Comparison of ENCODE assay signal across 1 cellular context in the genomic region with DNA sequence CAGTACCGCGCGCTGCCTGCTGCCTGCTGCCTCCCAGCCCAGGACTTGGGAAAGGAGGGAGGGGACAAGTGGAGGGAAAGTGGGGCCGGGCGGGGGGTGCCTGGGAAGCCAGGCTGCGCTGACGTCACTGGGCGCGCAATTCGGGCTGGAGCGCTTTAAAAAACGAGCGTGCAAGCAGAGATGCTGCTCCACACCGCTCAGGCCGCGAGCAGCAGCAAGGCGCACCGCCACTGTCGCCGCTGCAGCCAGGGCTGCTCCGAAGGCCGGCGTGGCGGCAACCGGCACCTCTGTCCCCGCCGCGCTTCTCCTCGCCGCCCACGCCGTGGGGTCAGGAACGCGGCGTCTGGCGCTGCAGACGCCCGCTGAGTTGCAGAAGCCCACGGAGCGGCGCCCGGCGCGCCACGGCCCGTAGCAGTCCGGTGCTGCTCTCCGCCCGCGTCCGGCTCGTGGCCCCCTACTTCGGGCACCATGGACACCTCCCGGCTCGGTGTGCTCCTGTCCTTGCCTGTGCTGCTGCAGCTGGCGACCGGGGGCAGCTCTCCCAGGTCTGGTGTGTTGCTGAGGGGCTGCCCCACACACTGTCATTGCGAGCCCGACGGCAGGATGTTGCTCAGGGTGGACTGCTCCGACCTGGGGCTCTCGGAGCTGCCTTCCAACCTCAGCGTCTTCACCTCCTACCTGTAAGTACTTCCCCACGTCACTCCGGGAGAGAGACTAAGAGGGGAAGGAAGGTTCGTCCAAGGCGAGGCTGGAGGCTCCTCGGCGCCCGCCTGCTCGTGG.
A peak's percentile ranks its signal among the peaks of the same experiment; 100 is the strongest.
TF ChIP-seq lines count a peak whose summit lies in the region.

A gene with protein sequence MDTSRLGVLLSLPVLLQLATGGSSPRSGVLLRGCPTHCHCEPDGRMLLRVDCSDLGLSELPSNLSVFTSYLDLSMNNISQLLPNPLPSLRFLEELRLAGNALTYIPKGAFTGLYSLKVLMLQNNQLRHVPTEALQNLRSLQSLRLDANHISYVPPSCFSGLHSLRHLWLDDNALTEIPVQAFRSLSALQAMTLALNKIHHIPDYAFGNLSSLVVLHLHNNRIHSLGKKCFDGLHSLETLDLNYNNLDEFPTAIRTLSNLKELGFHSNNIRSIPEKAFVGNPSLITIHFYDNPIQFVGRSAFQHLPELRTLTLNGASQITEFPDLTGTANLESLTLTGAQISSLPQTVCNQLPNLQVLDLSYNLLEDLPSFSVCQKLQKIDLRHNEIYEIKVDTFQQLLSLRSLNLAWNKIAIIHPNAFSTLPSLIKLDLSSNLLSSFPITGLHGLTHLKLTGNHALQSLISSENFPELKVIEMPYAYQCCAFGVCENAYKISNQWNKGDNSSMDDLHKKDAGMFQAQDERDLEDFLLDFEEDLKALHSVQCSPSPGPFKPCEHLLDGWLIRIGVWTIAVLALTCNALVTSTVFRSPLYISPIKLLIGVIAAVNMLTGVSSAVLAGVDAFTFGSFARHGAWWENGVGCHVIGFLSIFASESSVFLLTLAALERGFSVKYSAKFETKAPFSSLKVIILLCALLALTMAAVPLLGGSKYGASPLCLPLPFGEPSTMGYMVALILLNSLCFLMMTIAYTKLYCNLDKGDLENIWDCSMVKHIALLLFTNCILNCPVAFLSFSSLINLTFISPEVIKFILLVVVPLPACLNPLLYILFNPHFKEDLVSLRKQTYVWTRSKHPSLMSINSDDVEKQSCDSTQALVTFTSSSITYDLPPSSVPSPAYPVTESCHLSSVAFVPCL (plus strand): TSS at position 186 of the 780 bp plus-strand sequence. CDS start 283 bp downstream, at position 469.

TF ChIP-seq in HepG2, 621 proteins besides CTCF, POLR2A, EP300 and RAD21 (continued from another document and continues in another):
- TF ChIP-seq, protein P1, sequence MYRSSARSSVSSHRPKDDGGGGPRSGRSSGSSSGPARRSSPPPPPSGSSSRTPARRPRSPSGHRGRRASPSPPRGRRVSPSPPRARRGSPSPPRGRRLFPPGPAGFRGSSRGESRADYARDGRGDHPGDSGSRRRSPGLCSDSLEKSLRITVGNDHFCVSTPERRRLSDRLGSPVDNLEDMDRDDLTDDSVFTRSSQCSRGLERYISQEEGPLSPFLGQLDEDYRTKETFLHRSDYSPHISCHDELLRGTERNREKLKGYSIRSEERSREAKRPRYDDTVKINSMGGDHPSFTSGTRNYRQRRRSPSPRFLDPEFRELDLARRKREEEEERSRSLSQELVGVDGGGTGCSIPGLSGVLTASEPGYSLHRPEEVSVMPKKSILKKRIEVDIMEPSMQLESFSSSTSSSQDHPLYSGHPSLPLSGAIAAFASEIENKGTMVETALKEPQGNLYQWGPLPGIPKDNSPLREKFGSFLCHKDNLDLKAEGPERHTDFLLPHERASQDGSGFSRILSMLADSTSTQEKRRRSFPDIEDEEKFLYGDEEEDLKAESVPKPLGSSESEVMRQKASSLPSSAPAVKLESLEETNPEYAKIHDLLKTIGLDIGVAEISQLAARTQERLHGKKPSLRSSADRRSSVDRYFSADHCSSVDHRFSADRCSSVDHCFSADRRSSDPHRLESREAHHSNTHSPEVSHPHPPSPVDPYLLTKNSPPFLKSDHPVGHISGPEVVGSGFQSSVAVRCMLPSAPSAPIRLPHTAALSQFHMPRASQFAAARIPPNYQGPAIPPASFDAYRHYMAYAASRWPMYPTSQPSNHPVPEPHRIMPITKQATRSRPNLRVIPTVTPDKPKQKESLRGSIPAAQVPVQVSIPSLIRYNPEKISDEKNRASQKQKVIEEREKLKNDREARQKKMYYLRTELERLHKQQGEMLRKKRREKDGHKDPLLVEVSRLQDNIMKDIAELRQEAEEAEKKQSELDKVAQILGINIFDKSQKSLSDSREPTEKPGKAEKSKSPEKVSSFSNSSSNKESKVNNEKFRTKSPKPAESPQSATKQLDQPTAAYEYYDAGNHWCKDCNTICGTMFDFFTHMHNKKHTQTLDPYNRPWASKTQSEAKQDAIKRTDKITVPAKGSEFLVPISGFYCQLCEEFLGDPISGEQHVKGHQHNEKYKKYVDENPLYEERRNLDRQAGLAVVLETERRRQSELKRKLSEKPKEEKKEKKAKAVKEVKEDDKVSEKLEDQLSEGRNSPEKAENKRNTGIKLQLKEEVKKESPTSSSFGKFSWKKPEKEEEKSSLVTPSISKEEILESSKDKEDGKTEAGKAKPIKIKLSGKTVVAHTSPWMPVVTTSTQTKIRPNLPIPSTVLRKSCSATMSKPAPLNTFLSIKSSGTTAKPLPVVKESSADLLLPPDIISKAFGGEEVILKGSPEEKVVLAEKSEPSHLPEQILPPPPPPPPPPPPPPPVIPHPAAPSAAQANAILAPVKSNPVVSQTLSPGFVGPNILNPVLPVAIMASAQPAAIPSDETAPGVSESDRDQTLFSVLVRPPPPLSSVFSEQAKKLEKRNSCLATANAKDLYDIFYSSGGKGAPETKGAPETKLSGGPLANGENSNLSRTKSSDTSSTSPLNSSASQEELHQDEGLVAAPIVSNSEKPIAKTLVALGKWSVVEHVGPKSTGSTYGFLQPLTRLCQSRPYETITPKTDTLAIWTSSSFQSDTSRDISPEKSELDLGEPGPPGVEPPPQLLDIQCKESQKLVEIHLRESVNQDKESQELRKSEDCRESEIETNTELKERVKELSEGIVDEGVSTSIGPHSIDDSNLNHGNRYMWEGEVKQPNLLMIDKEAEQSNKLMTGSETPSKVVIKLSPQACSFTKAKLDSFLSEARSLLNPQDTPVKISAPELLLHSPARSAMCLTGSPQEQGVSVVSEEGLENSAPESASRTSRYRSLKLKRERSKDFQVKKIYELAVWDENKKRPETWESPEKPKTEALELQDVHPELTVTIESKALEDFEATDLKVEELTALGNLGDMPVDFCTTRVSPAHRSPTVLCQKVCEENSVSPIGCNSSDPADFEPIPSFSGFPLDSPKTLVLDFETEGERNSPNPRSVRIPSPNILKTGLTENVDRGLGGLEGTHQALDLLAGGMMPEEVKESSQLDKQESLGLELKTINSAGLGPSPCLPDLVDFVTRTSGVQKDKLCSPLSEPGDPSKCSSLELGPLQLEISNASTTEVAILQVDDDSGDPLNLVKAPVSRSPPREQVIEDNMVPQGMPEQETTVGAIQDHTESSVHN (CRISPR knock-in tag; IDR thresholded peaks at IDR 0.05): no peak
- TF ChIP-seq ZNF446 (CRISPR knock-in tag; IDR thresholded peaks at IDR 0.05) (0 out of 2 replicates have a peak, but pooled peaks have one; percentile 28), EEA1 (CRISPR knock-in tag; IDR thresholded peaks at IDR 0.05; ENCODE audit: borderline replicate concordance) (0 out of 2 replicates have a peak, but pooled peaks have one; percentile 47), ASH2L (IDR thresholded peaks at IDR 0.05; ENCODE audit: insufficient read length, low read depth, low read length) (no peak), SP1 (IDR thresholded peaks at IDR 0.05) (no peak), SP1 (CRISPR knock-in tag; IDR thresholded peaks at IDR 0.05) (peak; percentile 36; the same call in 1 of the 2 replicates), ZFP1 (CRISPR knock-in tag; IDR thresholded peaks at IDR 0.05) (no peak), TRIM24 (CRISPR knock-in tag; IDR thresholded peaks at IDR 0.05) (no peak), ZNF331 (CRISPR knock-in tag; IDR thresholded peaks at IDR 0.05) (peak; percentile 26; the same call in 1 of the 2 replicates), ZFYVE20 (CRISPR knock-in tag; IDR thresholded peaks at IDR 0.05; ENCODE audit: borderline replicate concordance, low read depth) (no peak), REXO4 (CRISPR knock-in tag; IDR thresholded peaks at IDR 0.05; ENCODE audit: borderline replicate concordance) (no peak), ZNF138 (CRISPR knock-in tag; IDR thresholded peaks at IDR 0.05; ENCODE audit: low read depth) (peak; percentile 72; the same call in 1 of the 2 replicates), MAF1 (CRISPR knock-in tag; IDR thresholded peaks at IDR 0.05; ENCODE audit: borderline replicate concordance) (0 out of 2 replicates have a peak, but pooled peaks have one; percentile 51), ZNF781 (CRISPR knock-in tag; IDR thresholded peaks at IDR 0.05; ENCODE audit: borderline replicate concordance, not compliant biosample characterization) (peak; percentile 21), ZNF530 (CRISPR knock-in tag; IDR thresholded peaks at IDR 0.05; ENCODE audit: low read depth) (no peak), ZZZ3 (CRISPR knock-in tag; IDR thresholded peaks at IDR 0.05; ENCODE audit: borderline replicate concordance) (no peak), ZNF44 (CRISPR knock-in tag; IDR thresholded peaks at IDR 0.05) (no peak), MAFF (IDR thresholded peaks at IDR 0.05; ENCODE audit: low read depth, low read length) (no peak), PHF5A (CRISPR knock-in tag; IDR thresholded peaks at IDR 0.05; ENCODE audit: low read depth, unreplicated experiment) (peak; percentile 9), ZNF776 (CRISPR knock-in tag; IDR thresholded peaks at IDR 0.05) (peak; percentile 15), YY1 (IDR thresholded peaks at IDR 0.05; ENCODE audit: insufficient read depth, insufficient replicate concordance, low read depth, low read length) (peak; percentile 52), PAX8 (CRISPR knock-in tag; IDR thresholded peaks at IDR 0.05; ENCODE audit: borderline replicate concordance) (no peak), PRPF4 (IDR thresholded peaks at IDR 0.05; ENCODE audit: low read depth, low read length, poor library complexity, severe bottlenecking) (no peak), NFRKB (IDR thresholded peaks at IDR 0.05) (no peak), PTBP1 (IDR thresholded peaks at IDR 0.05; ENCODE audit: low read depth, low read length, poor library complexity, severe bottlenecking) (no peak), TEAD2 (CRISPR knock-in tag; IDR thresholded peaks at IDR 0.05) (no peak)
- TF ChIP-seq, protein P2, sequence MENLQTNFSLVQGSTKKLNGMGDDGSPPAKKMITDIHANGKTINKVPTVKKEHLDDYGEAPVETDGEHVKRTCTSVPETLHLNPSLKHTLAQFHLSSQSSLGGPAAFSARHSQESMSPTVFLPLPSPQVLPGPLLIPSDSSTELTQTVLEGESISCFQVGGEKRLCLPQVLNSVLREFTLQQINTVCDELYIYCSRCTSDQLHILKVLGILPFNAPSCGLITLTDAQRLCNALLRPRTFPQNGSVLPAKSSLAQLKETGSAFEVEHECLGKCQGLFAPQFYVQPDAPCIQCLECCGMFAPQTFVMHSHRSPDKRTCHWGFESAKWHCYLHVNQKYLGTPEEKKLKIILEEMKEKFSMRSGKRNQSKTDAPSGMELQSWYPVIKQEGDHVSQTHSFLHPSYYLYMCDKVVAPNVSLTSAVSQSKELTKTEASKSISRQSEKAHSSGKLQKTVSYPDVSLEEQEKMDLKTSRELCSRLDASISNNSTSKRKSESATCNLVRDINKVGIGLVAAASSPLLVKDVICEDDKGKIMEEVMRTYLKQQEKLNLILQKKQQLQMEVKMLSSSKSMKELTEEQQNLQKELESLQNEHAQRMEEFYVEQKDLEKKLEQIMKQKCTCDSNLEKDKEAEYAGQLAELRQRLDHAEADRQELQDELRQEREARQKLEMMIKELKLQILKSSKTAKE (CRISPR knock-in tag; IDR thresholded peaks at IDR 0.05; ENCODE audit: borderline replicate concordance): no peak
- TF ChIP-seq, protein P3, sequence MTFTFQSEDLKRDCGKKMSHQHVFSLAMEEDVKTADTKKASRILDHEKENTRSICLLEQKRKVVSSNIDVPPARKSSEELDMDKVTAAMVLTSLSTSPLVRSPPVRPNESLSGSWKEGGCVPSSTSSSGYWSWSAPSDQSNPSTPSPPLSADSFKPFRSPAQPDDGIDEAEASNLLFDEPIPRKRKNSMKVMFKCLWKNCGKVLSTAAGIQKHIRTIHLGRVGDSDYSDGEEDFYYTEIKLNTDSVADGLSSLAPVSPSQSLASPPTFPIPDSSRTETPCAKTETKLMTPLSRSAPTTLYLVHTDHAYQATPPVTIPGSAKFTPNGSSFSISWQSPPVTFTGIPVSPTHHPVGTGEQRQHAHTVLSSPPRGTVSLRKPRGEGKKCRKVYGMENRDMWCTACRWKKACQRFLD (CRISPR knock-in tag; IDR thresholded peaks at IDR 0.05; ENCODE audit: borderline replicate concordance): 0 out of 2 replicates have a peak, but pooled peaks have one; percentile 64
- TF ChIP-seq, protein P4, sequence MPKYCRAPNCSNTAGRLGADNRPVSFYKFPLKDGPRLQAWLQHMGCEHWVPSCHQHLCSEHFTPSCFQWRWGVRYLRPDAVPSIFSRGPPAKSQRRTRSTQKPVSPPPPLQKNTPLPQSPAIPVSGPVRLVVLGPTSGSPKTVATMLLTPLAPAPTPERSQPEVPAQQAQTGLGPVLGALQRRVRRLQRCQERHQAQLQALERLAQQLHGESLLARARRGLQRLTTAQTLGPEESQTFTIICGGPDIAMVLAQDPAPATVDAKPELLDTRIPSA (CRISPR knock-in tag; IDR thresholded peaks at IDR 0.05; ENCODE audit: borderline replicate concordance): no peak
- TF ChIP-seq, protein P5, sequence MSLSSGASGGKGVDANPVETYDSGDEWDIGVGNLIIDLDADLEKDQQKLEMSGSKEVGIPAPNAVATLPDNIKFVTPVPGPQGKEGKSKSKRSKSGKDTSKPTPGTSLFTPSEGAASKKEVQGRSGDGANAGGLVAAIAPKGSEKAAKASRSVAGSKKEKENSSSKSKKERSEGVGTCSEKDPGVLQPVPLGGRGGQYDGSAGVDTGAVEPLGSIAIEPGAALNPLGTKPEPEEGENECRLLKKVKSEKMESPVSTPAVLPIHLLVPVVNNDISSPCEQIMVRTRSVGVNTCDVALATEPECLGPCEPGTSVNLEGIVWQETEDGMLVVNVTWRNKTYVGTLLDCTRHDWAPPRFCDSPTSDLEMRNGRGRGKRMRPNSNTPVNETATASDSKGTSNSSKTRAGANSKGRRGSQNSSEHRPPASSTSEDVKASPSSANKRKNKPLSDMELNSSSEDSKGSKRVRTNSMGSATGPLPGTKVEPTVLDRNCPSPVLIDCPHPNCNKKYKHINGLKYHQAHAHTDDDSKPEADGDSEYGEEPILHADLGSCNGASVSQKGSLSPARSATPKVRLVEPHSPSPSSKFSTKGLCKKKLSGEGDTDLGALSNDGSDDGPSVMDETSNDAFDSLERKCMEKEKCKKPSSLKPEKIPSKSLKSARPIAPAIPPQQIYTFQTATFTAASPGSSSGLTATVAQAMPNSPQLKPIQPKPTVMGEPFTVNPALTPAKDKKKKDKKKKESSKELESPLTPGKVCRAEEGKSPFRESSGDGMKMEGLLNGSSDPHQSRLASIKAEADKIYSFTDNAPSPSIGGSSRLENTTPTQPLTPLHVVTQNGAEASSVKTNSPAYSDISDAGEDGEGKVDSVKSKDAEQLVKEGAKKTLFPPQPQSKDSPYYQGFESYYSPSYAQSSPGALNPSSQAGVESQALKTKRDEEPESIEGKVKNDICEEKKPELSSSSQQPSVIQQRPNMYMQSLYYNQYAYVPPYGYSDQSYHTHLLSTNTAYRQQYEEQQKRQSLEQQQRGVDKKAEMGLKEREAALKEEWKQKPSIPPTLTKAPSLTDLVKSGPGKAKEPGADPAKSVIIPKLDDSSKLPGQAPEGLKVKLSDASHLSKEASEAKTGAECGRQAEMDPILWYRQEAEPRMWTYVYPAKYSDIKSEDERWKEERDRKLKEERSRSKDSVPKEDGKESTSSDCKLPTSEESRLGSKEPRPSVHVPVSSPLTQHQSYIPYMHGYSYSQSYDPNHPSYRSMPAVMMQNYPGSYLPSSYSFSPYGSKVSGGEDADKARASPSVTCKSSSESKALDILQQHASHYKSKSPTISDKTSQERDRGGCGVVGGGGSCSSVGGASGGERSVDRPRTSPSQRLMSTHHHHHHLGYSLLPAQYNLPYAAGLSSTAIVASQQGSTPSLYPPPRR (CRISPR knock-in tag; IDR thresholded peaks at IDR 0.05; ENCODE audit: borderline replicate concordance): no peak
- TF ChIP-seq, protein P6, sequence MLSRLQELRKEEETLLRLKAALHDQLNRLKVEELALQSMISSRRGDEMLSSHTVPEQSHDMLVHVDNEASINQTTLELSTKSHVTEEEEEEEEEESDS (CRISPR knock-in tag; IDR thresholded peaks at IDR 0.05; ENCODE audit: borderline replicate concordance): no peak; the same call in 1 of the 2 replicates
- TF ChIP-seq, protein P7, sequence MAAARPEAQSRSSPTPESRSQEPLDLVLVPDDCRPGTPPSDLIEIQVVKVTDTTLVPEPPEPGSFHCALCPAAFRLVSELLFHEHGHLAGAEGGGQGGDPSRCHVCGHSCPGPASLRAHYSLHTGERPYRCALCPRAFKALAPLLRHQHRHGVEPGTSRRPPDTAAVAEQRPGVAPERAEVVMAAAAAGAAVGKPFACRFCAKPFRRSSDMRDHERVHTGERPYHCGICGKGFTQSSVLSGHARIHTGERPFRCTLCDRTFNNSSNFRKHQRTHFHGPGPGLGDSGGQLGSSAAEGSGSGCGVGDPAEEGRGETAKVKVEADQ (CRISPR knock-in tag; IDR thresholded peaks at IDR 0.05; ENCODE audit: borderline replicate concordance): no peak
